18 cellular contexts compared by ENCODE assay signal in genomic region chr17:29237476-29238132, GRCh38. TPM values are rescaled to one million over a fixed set of nuclear protein-coding genes. Genes with fewer than 3 reads are reported as not detected.
A peak's percentile ranks its signal among the peaks of the same experiment; 100 is the strongest.
DNase-seq lines count a peak whose midpoint lies in the region; ATAC-seq and TF ChIP-seq lines count a peak whose summit lies in the region.
"Had no signal": no experiment of that assay in that cellular context is flagged by ENCODE, and none has a peak within 500 bp of the region (broad histone marks: within the 10 kb centered on the region; RNA-seq: fewer than 3 reads in every experiment).

No MANE protein-coding gene starts in this region.

- in situ Hi-C loops in astrocyte of the spinal cord (cut with HindIII; ENCODE audit: low sequenced_read_pairs) = no loop called here

- H3K9me3 ChIP-seq in stomach = no peaks in the 10 kb centered on the region
- H3K9me3 ChIP-seq: BLaER1, MG63, SJSA1 had no signal

- no peak for TF ChIP-seq EP300 in stomach (IDR thresholded peaks at IDR 0.05)

- ATAC-seq in left lobe of liver (peak; percentile 75), GM18858 (IDR thresholded peaks at IDR 0.05; ENCODE audit: unreplicated experiment) (no peak), GM19351 (IDR thresholded peaks at IDR 0.05; ENCODE audit: unreplicated experiment) (no peak)
- ATAC-seq: activated CD4-positive, CD25-positive, alpha-beta regulatory T cell treated with anti-CD3 and anti-CD28 coated beads, Interleukin-2, amount 50 U/mL, for 24 hours had no signal

- intact Hi-C loops in stomach (cut with DNase I; ENCODE audit: low total_unique reads) = no loop called here

- no peaks in the 10 kb centered on the region for H3K36me3 ChIP-seq in stomach
- H3K36me3 ChIP-seq: BLaER1, MG63, SJSA1 had no signal

- H3K27me3 ChIP-seq in stomach = no peaks in the 10 kb centered on the region
- H3K27me3 ChIP-seq: BLaER1, MG63, SJSA1 had no signal

- TF ChIP-seq POLR2A in stomach (IDR thresholded peaks at IDR 0.05) = no peak

- H3K4me3 ChIP-seq in astrocyte of the spinal cord (ENCODE audit: low read depth, low read length) = no peak overlapping the region
- H3K4me3 ChIP-seq in stomach = no peak overlapping the region
- H3K4me3 ChIP-seq: BLaER1, MG63, SJSA1 had no signal

- TF ChIP-seq CTCF in astrocyte of the spinal cord (IDR thresholded peaks at IDR 0.05; ENCODE audit: low read depth, low read length) (no peak), stomach (IDR thresholded peaks at IDR 0.05) (no peak)

- H3K27ac ChIP-seq in stomach = no peak overlapping the region
- H3K27ac ChIP-seq: SJSA1 had no signal

- WGBS in stomach, 5 donors = 85 to 95% (median 92%) methylated on average over 3 of the region's 3 CpGs

- H3K4me1 ChIP-seq in stomach = peaks cover 0 to 6% (median 6%) of the 10 kb centered on the region in 4 donors

- peak; percentile 49 for DNase-seq in AG20443 (ENCODE audit: low spot score)
- DNase-seq in M059J (ENCODE audit: low read depth) = peak; percentile 68
- DNase-seq in astrocyte of the spinal cord (ENCODE audit: low read depth, low spot score) = peak; percentile 76
- DNase-seq in left lobe of liver (ENCODE audit: low spot score) = no peak
- no peak for DNase-seq in stomach
- no peak for DNase-seq in NCI-H187 treated with DMSO at 0.1 percent for 48 hours (lab: John Stamatoyannopoulos, UW)
- DNase-seq: activated T-cell treated with anti-CD3 and anti-CD28 coated beads, Interleukin-2, amount 50 U/mL, for 48 hours; kidney; NCI-H446 had no signal

RNA-seq across cellular contexts. Expression of gene CRYBA1, which starts 9.1 kb away (rescaled TPM):
- total RNA-seq in M059J (2014; rRNA removed; shearing (Covaris generic)) = not detected in 2 replicates
- total RNA-seq in left lobe of liver (not detected), stomach (not detected)
- polyA plus RNA-seq in stomach = not detected
- total RNA-seq: epithelial cell of proximal tubule, kidney, SJSA1, skeletal muscle tissue, urinary bladder had no signal
- polyA plus RNA-seq: urinary bladder had no signal

RNA-seq across cellular contexts. Expression of gene NUFIP2, which starts 56.3 kb away (rescaled TPM):
- 29.7 and 40.6 TPM in 2 replicates for total RNA-seq in M059J (2014; rRNA removed; shearing (Covaris generic))
- 16.4 TPM for total RNA-seq in left lobe of liver
- total RNA-seq in stomach = 100 to 1,000 TPM in 1 of 5 donors, 10 to 100 TPM in 4; 22.0 to 151 (median 39.7) TPM
- 1 to 10 TPM; 5.6 to 6.9 (median 6.1) TPM for polyA plus RNA-seq in stomach

RNA-seq across cellular contexts. Expression of gene MYO18A, which starts 57.4 kb away (rescaled TPM):
- 21.8 and 63.3 TPM in 2 replicates for total RNA-seq in M059J (2014; rRNA removed; shearing (Covaris generic))
- total RNA-seq in left lobe of liver = 109 TPM
- 100 to 1,000 TPM in 3 of 5 donors, 10 to 100 TPM in 2; 42.8 to 305 (median 121) TPM for total RNA-seq in stomach
- 10 to 100 TPM; 16.5 to 30.3 (median 28.2) TPM for polyA plus RNA-seq in stomach

Comparison
In these comparisons a context has a peak if more than half of its experiments do, and no peak if none do; other contexts are left out.
1. DNase-seq: peak in AG20443 (single experiment), M059J (single experiment) and astrocyte of the spinal cord (single experiment); none in left lobe of liver (single experiment), stomach (single experiment) and NCI-H187 treated with DMSO at 0.1 percent for 48 hours (single experiment).